Comparison of ENCODE assay signal across 9 cellular contexts in the genomic region with DNA sequence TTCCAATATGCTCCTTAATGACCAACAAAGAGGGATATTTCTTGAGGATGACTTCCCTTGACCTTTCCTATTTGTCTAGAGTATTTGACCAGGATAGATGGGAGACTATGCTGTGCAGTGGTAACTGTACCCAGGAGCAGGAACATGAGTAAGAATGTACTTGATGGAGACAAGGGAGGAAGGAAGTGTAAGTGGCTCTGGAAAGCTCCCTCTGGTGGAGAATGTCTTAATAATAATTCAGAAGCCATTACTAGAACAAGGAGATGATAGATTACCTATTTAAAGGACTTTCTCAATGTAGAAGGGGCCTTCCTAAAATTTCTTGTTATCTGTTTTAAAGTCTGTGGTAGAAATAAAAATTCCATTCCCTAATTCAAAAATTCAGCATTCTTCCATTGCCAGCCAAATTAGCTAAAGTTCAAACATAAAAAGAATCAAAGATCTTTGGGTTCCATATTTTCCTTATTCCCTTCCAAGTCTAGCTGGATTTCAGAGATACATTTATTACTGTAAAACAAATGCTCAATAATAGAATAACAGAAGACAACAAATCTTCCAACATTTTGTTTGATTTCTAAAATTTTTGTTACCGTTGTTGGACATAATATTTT.
DNase-seq lines count a peak whose midpoint lies in the region; ATAC-seq and TF ChIP-seq lines count a peak whose summit lies in the region.
"Had no signal": no experiment of that assay in that cellular context is flagged by ENCODE, and none has a peak within 500 bp of the region (broad histone marks: within the 10 kb centered on the region; RNA-seq: fewer than 3 reads in every experiment).

No MANE protein-coding gene starts in this region.

- H3K4me1 ChIP-seq in PC-3 (ENCODE audit: insufficient read depth, low read length), result no peaks in the 10 kb centered on the region

- TF ChIP-seq CTCF in PC-3 (conservative IDR thresholded peaks at IDR 0.05; ENCODE audit: low read depth, low read length), result peak; percentile 73

- H3K4me3 ChIP-seq in PC-3 (ENCODE audit: low read length), result no peak overlapping the region

- H2AFZ ChIP-seq in PC-3 (ENCODE audit: low read length), result no peak overlapping the region

- DNase-seq in DMS 273 (lab: John Stamatoyannopoulos, UW; ENCODE audit: unreplicated experiment) (peak; percentile 65), PC-3 (peak; percentile 69), fibroblast of gingiva (ENCODE audit: low read depth) (peak; percentile 44), putamen (ENCODE audit: low spot score) (peak; percentile 47), NCI-H2196 treated with DMSO at 0.1 percent for 48 hours (lab: John Stamatoyannopoulos, UW; ENCODE audit: unreplicated experiment) (no peak)
- DNase-seq in activated CD4-positive, alpha-beta T cell treated with anti-CD3 and anti-CD28 coated beads for 4 hours, result no peak

- intact Hi-C loops in PC-3 (cut with micrococcal nuclease), result loop anchor here (2.0 to 10.0 kb wide), 3 partner anchors 80 to 215 kb away; no protein-coding TSS in a partner anchor

- H3K27ac ChIP-seq in PC-3 (ENCODE audit: low read length), result no peak overlapping the region
- H3K27ac ChIP-seq: neutrophil had no signal

- no peaks in the 10 kb centered on the region for H3K36me3 ChIP-seq in PC-3 (ENCODE audit: low read depth, low read length)
- H3K36me3 ChIP-seq: neutrophil had no signal

- CTCF ChIA-PET in PC-3 (lab: Charles Lee), result interaction anchor here (0.7 kb wide), 1 partner anchor 832 kb away, joined by 3 read pairs; no protein-coding TSS in a partner anchor

- no peak overlapping the region for H3K4me2 ChIP-seq in PC-3 (ENCODE audit: low read length)

- peak; percentile 77 for ATAC-seq in GM19452 (IDR thresholded peaks at IDR 0.05; ENCODE audit: unreplicated experiment)
- peak; percentile 94 for ATAC-seq in HG03442 (IDR thresholded peaks at IDR 0.05; ENCODE audit: unreplicated experiment)
- ATAC-seq in PC-3, result peak; percentile 65

- no peaks in the 10 kb centered on the region for H3K27me3 ChIP-seq in PC-3 (ENCODE audit: low read length)
- H3K27me3 ChIP-seq: neutrophil had no signal

- H4K20me1 ChIP-seq in PC-3 (ENCODE audit: low read length), result no peaks in the 10 kb centered on the region

- BruUV-seq in PC-3 (replicated peaks; lab: Mats Ljungman, UMichigan), result no TSS peak

- H3K9me3 ChIP-seq in PC-3 (ENCODE audit: low read length), result no peaks in the 10 kb centered on the region
- H3K9me3 ChIP-seq: neutrophil had no signal

- H3F3A ChIP-seq in PC-3 (ENCODE audit: low read length, unreplicated experiment), result no peaks in the 10 kb centered on the region

- no peaks in the 10 kb centered on the region for H3K79me2 ChIP-seq in PC-3 (ENCODE audit: low read length)

- POLR2A ChIA-PET in PC-3 (lab: Charles Lee; ENCODE audit: unreplicated experiment), result no interaction called here

- no peak overlapping the region for H3K9ac ChIP-seq in PC-3 (ENCODE audit: low read length)

- H3K9me2 ChIP-seq in PC-3 (replicated peaks; ENCODE audit: low read length), result no peaks in the 10 kb centered on the region

Comparison
In these comparisons a context has a peak if more than half of its experiments do, and no peak if none do; other contexts are left out.
1. DNase-seq: peak in DMS 273 (single experiment), PC-3 (single experiment), fibroblast of gingiva (single experiment) and putamen (single experiment); none in activated CD4-positive, alpha-beta T cell treated with anti-CD3 and anti-CD28 coated beads for 4 hours (0 of 2) and NCI-H2196 treated with DMSO at 0.1 percent for 48 hours (single experiment).
2. Peak in every context shown above with its lines, with median percentiles within 50 percentile points of each other: ATAC-seq.